Comparison of ENCODE assay signal across 8 cellular contexts in genomic region chr4:114599231-114600065, GRCh38. TPM values are rescaled to one million over a fixed set of nuclear protein-coding genes. Genes with fewer than 3 reads are reported as not detected.
DNase-seq lines count a peak whose midpoint lies in the region; ATAC-seq and TF ChIP-seq lines count a peak whose summit lies in the region.

No MANE protein-coding gene starts in this region.

- H3K4me1 ChIP-seq in OCI-LY7 (ENCODE audit: insufficient read depth, low read length, poor library complexity, severe bottlenecking) (peaks cover 40% of the 10 kb centered on the region), endocrine pancreas (ENCODE audit: control insufficient read depth, insufficient read depth, low read length) (peaks cover 19% of the 10 kb centered on the region)

- H4K20me1 ChIP-seq in OCI-LY7 (ENCODE audit: insufficient read depth, low read length), result peaks cover 5% of the 10 kb centered on the region; the same call in 1 of the 2 replicates

- CTCF ChIA-PET in OCI-LY7 (lab: Charles Lee; ENCODE audit: unreplicated experiment), result interaction anchor here (1.6 kb wide), 1 partner anchor 59 kb away, joined by 3 read pairs; no protein-coding TSS in a partner anchor

- H3K4me3 ChIP-seq in OCI-LY7 (ENCODE audit: low read depth, low read length, poor library complexity, severe bottlenecking) (peak overlapping the region; percentile 93), endocrine pancreas (ENCODE audit: control insufficient read depth, insufficient read depth, low read length) (peak overlapping the region; percentile 93)

- no peaks in the 10 kb centered on the region for H3K9me2 ChIP-seq in OCI-LY7 (ENCODE audit: insufficient read depth, low read length)

- H3K9me3 ChIP-seq in OCI-LY7 (ENCODE audit: low read length), result no peaks in the 10 kb centered on the region
- H3K9me3 ChIP-seq in endocrine pancreas (ENCODE audit: control insufficient read depth, low read length), result no peaks in the 10 kb centered on the region

- peaks cover 8% of the 10 kb centered on the region for H3K4me1 Mint-ChIP-seq in nephron progenitor cell

- peaks cover 16% of the 10 kb centered on the region for H3K9me3 Mint-ChIP-seq in nephron progenitor cell

- H2AFZ ChIP-seq in OCI-LY7 (ENCODE audit: low read length), result peak overlapping the region; percentile 31; the same call in 1 of the 2 replicates

- POLR2A ChIA-PET in OCI-LY7 (lab: Charles Lee), result interaction anchor here (0.8 to 1.5 kb wide), 2 partner anchors 8 to 15 kb away, joined by 3 to 6 read pairs; no protein-coding TSS in a partner anchor

- no TSS peak for BruUV-seq in OCI-LY7 (replicated peaks; lab: Mats Ljungman, UMichigan)

- peak overlapping the region; percentile 90 for H3K4me3 Mint-ChIP-seq in nephron progenitor cell

- H3K36me3 ChIP-seq in OCI-LY7 (ENCODE audit: insufficient read depth, low read length), result no peaks in the 10 kb centered on the region
- H3K36me3 ChIP-seq in endocrine pancreas (ENCODE audit: control insufficient read depth, insufficient read depth, low read length), result no peaks in the 10 kb centered on the region

- DNase-seq in NCI-H748 (lab: John Stamatoyannopoulos, UW; ENCODE audit: unreplicated experiment), result peak; percentile 82
- no peak for DNase-seq in NCI-H748 treated with DMSO at 0.1 percent for 48 hours (lab: John Stamatoyannopoulos, UW)
- DNase-seq in OCI-LY7 (ENCODE audit: low spot score), result peak; percentile 51
- peak; percentile 41 for DNase-seq in nephron progenitor cell
- DNase-seq in CD1c-positive myeloid dendritic cell (ENCODE audit: extremely low spot score), result no peak
- no peak for DNase-seq in NCI-H510A treated with DMSO at 0.1 percent for 48 hours (lab: John Stamatoyannopoulos, UW)

- peaks cover 8% of the 10 kb centered on the region for H3K36me3 Mint-ChIP-seq in nephron progenitor cell (ENCODE audit: low read depth)

- H3K27ac Mint-ChIP-seq in nephron progenitor cell, result no peak overlapping the region

- H3K4me2 ChIP-seq in OCI-LY7 (ENCODE audit: low read length), result peak overlapping the region; percentile 84

- no peaks in the 10 kb centered on the region for H3K27me3 ChIP-seq in endocrine pancreas (ENCODE audit: control insufficient read depth, insufficient read depth, low read length)

- peak overlapping the region; percentile 36 for H3K27ac ChIP-seq in OCI-LY7 (ENCODE audit: low read depth, low read length, poor library complexity, severe bottlenecking)

- H3K27me3 Mint-ChIP-seq in nephron progenitor cell (ENCODE audit: low read depth, poor library complexity), result peaks cover 31% of the 10 kb centered on the region

- peak overlapping the region; percentile 70 for H3K9ac ChIP-seq in endocrine pancreas (ENCODE audit: control insufficient read depth, insufficient read depth, low read length)

- peak; percentile 25; the same call in 1 of the 2 replicates for TF ChIP-seq CTCF in OCI-LY7 (conservative IDR thresholded peaks at IDR 0.05; ENCODE audit: low read length)
- TF ChIP-seq CTCF in nephron progenitor cell (IDR thresholded peaks at IDR 0.05), result no peak

- ATAC-seq in GM21529 (IDR thresholded peaks at IDR 0.05; ENCODE audit: unreplicated experiment), result no peak

- intact Hi-C loops in OCI-LY7 (cut with micrococcal nuclease; ENCODE audit: unreplicated experiment), result loop anchor here (1.0 to 10.0 kb wide), 4 partner anchors 60 to 1965 kb away; partner anchors contain the start of genes CAMK2D, LARP7 and ZGRF1

- peaks cover 51% of the 10 kb centered on the region for H3K79me2 ChIP-seq in OCI-LY7 (ENCODE audit: insufficient read depth, low read depth, low read length)

RNA-seq across cellular contexts. Expression of gene UGT8, which starts 0.8 kb away (rescaled TPM):
- 17.5 and 19.0 TPM in 2 replicates for total RNA-seq in OCI-LY7 (2014; rRNA removed; shearing (Covaris generic))
- 18.5 and 20.7 TPM in 2 replicates for total RNA-seq in OCI-LY7 (2022)

Comparison
In these comparisons a context has a peak if more than half of its experiments do, and no peak if none do; other contexts are left out.
1. DNase-seq: peak in NCI-H748 (single experiment), OCI-LY7 (single experiment) and nephron progenitor cell (single experiment); none in NCI-H748 treated with DMSO at 0.1 percent for 48 hours (single experiment), CD1c-positive myeloid dendritic cell (single experiment) and NCI-H510A treated with DMSO at 0.1 percent for 48 hours (single experiment).